ENCODE assay signal across 2 cellular contexts in genomic region chr6:144855812-144856531, GRCh38.
TF ChIP-seq lines count a peak whose summit lies in the region.

No MANE protein-coding gene starts in this region.

TF ChIP-seq in HepG2, 621 proteins besides CTCF, POLR2A, EP300 and RAD21 (continues in another document):
- TF ChIP-seq HBP1 (CRISPR knock-in tag; IDR thresholded peaks at IDR 0.05; ENCODE audit: low read depth) = no peak
- TF ChIP-seq AGO2 (optimal IDR thresholded peaks at IDR 0.05; ENCODE audit: low read depth, low read length) = peak; percentile 74
- no peak for TF ChIP-seq MXD3 (CRISPR knock-in tag; IDR thresholded peaks at IDR 0.05)
- no peak for TF ChIP-seq MEF2D (CRISPR knock-in tag; IDR thresholded peaks at IDR 0.05)
- TF ChIP-seq ZFP91 (CRISPR knock-in tag; IDR thresholded peaks at IDR 0.05; ENCODE audit: borderline replicate concordance) = no peak
- peak; percentile 42; the same call in 1 of the 2 replicates for TF ChIP-seq POLR2AphosphoS2 (IDR thresholded peaks at IDR 0.05; ENCODE audit: low read depth, low read length)
- peak; percentile 62; the same call in 1 of the 2 replicates for TF ChIP-seq SSRP1 (CRISPR knock-in tag; IDR thresholded peaks at IDR 0.05)
- TF ChIP-seq HINFP (CRISPR knock-in tag; IDR thresholded peaks at IDR 0.05; ENCODE audit: low read depth) = no peak
- TF ChIP-seq ZNF251 (CRISPR knock-in tag; IDR thresholded peaks at IDR 0.05) = no peak
- TF ChIP-seq ZNF235 (CRISPR knock-in tag; IDR thresholded peaks at IDR 0.05; ENCODE audit: borderline replicate concordance) = no peak
- TF ChIP-seq, protein P1, sequence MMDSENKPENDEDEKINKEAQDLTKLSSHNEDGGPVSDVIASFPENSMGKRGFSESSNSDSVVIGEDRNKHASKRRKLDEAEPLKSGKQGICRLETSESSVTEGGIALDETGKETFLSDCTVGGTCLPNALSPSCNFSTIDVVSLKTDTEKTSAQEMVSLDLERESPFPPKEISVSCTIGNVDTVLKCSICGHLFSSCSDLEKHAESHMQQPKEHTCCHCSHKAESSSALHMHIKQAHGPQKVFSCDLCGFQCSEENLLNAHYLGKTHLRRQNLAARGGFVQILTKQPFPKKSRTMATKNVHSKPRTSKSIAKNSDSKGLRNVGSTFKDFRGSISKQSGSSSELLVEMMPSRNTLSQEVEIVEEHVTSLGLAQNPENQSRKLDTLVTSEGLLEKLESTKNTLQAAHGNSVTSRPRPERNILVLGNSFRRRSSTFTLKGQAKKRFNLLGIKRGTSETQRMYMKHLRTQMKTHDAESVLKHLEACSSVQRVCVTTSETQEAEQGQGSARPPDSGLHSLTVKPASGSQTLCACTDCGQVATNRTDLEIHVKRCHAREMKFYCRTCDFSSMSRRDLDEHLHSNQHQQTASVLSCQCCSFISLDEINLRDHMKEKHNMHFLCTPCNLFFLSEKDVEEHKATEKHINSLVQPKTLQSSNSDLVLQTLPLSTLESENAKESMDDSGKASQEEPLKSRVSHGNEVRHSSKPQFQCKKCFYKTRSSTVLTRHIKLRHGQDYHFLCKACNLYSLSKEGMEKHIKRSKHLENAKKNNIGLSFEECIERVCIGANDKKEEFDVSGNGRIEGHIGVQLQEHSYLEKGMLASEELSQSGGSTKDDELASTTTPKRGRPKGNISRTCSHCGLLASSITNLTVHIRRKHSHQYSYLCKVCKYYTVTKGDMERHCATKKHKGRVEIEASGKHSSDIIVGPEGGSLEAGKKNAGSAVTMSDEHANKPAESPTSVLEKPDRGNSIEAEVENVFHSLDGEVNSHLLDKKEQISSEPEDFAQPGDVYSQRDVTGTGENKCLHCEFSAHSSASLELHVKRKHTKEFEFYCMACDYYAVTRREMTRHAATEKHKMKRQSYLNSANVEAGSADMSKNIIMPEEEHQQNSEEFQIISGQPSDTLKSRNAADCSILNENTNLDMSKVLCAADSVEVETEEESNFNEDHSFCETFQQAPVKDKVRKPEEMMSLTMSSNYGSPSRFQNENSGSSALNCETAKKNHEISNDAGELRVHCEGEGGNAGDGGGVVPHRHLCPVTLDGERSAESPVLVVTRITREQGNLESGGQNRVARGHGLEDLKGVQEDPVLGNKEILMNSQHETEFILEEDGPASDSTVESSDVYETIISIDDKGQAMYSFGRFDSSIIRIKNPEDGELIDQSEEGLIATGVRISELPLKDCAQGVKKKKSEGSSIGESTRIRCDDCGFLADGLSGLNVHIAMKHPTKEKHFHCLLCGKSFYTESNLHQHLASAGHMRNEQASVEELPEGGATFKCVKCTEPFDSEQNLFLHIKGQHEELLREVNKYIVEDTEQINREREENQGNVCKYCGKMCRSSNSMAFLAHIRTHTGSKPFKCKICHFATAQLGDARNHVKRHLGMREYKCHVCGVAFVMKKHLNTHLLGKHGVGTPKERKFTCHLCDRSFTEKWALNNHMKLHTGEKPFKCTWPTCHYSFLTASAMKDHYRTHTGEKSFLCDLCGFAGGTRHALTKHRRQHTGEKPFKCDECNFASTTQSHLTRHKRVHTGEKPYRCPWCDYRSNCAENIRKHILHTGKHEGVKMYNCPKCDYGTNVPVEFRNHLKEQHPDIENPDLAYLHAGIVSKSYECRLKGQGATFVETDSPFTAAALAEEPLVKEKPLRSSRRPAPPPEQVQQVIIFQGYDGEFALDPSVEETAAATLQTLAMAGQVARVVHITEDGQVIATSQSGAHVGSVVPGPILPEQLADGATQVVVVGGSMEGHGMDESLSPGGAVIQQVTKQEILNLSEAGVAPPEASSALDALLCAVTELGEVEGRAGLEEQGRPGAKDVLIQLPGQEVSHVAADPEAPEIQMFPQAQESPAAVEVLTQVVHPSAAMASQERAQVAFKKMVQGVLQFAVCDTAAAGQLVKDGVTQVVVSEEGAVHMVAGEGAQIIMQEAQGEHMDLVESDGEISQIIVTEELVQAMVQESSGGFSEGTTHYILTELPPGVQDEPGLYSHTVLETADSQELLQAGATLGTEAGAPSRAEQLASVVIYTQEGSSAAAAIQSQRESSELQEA (CRISPR knock-in tag; IDR thresholded peaks at IDR 0.05; ENCODE audit: not compliant biosample characterization) = no peak

TF ChIP-seq in H1, 55 proteins besides CTCF, POLR2A, EP300 and RAD21:
- TF ChIP-seq KDM4A (IDR thresholded peaks at IDR 0.05; ENCODE audit: low read depth, low read length, severe bottlenecking) (no peak), BCL11A (IDR thresholded peaks at IDR 0.05; ENCODE audit: low read depth in 2 of 2, low read length in 2 of 2) (no peak), EGR1 (IDR thresholded peaks at IDR 0.05; ENCODE audit: borderline replicate concordance, low read depth, low read length) (no peak), PHF8 (conservative IDR thresholded peaks at IDR 0.05; ENCODE audit: low read depth, low read length) (no peak), CBX8 (IDR thresholded peaks at IDR 0.05; ENCODE audit: borderline replicate concordance, low read depth, low read length) (no peak), CHD1 (IDR thresholded peaks at IDR 0.05; ENCODE audit: low read depth, low read length) (no peak), SIX5 (IDR thresholded peaks at IDR 0.05; ENCODE audit: low read depth, low read length) (no peak), GABPA (IDR thresholded peaks at IDR 0.05; ENCODE audit: borderline replicate concordance, insufficient read depth, low read length) (no peak), POU5F1 (IDR thresholded peaks at IDR 0.05; ENCODE audit: low read depth, low read length) (no peak), POLR2AphosphoS5 (IDR thresholded peaks at IDR 0.05; ENCODE audit: low read depth, low read length) (no peak), HDAC2 (IDR thresholded peaks at IDR 0.05; ENCODE audit: borderline replicate concordance in 1 of 2, low read depth in 2 of 2, low read length in 2 of 2) (no peak), MAFK (IDR thresholded peaks at IDR 0.05; ENCODE audit: low read depth, low read length) (no peak), ATF2 (IDR thresholded peaks at IDR 0.05; ENCODE audit: low read length) (no peak), HDAC6 (IDR thresholded peaks at IDR 0.05; ENCODE audit: low read depth, low read length) (no peak), CEBPB (IDR thresholded peaks at IDR 0.05; ENCODE audit: low read depth, low read length) (no peak), KDM1A (IDR thresholded peaks at IDR 0.05; ENCODE audit: borderline replicate concordance, low read length) (no peak), YY1 (IDR thresholded peaks at IDR 0.05; ENCODE audit: low read depth, low read length) (no peak)
- TF ChIP-seq, protein P2, sequence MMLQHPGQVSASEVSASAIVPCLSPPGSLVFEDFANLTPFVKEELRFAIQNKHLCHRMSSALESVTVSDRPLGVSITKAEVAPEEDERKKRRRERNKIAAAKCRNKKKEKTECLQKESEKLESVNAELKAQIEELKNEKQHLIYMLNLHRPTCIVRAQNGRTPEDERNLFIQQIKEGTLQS (IDR thresholded peaks at IDR 0.05; ENCODE audit: insufficient read depth, low read depth, low read length) = no peak
